In genomic region chr19:13430790-13431582, GRCh38 we compare ENCODE assay signal across 8 cellular contexts.
A peak's percentile ranks its signal among the peaks of the same experiment; 100 is the strongest.
DNase-seq lines count a peak whose midpoint lies in the region; ATAC-seq, FAIRE-seq and TF ChIP-seq lines count a peak whose summit lies in the region.

No MANE protein-coding gene starts in this region.

- RAD21 ChIA-PET in GM12878 (lab: Charles Lee; ENCODE audit: unreplicated experiment) = interaction anchor here (1.7 kb wide), 1 partner anchor 153 kb away, joined by 7 read pairs; no protein-coding TSS in a partner anchor

- peak; percentile 11 to 53 (median 32) for DNase-seq in CD4-positive, alpha-beta T cell
- DNase-seq in HFFc6 (peak; percentile 41), GM12878 (ENCODE audit: low read depth, low spot score) (no peak), NCI-H748 (lab: John Stamatoyannopoulos, UW; ENCODE audit: unreplicated experiment) (no peak)
- peak; percentile 23 for DNase-seq in T-helper 2 cell treated with Interferon-gamma antibody and Interleukin-4, amounts not matched to agents 5 μg/mL and 100 μg/mL, for 36 hours (ENCODE audit: low spot score)
- peak; percentile 27 for DNase-seq in stimulated activated CD8-positive, alpha-beta memory T cell treated with anti-CD3 and anti-CD28 coated beads, Interleukin-4, amount 100 ng/mL, for 24 hours (ENCODE audit: low read depth)

- H3K27me3 Mint-ChIP-seq in CD4-positive, alpha-beta T cell = peaks cover 27% of the 10 kb centered on the region
- H3K27me3 Mint-ChIP-seq in HFFc6 (ENCODE audit: insufficient read depth) = peaks cover 4% of the 10 kb centered on the region; the same call in 1 of the 2 replicates
- no peaks in the 10 kb centered on the region for H3K27me3 Mint-ChIP-seq in T-helper 2 cell treated with Interferon-gamma antibody and Interleukin-4, amounts not matched to agents 5 μg/mL and 100 μg/mL, for 36 hours (ENCODE audit: low read depth)

- H3K27ac ChIP-seq in CD4-positive, alpha-beta T cell (ENCODE audit: low read depth, low read length) = no peak overlapping the region
- H3K27ac ChIP-seq in GM12878 (ENCODE audit: control insufficient read depth, insufficient read depth) = no peak overlapping the region
- H3K27ac ChIP-seq in liver (ENCODE audit: low read depth in 1 of 2, low read length in 2 of 2) = no peak overlapping the region

- H3K79me2 ChIP-seq in GM12878 (ENCODE audit: control insufficient read depth, insufficient read depth, low read length) = no peaks in the 10 kb centered on the region

- no peaks in the 10 kb centered on the region for H3K4me1 Mint-ChIP-seq in CD4-positive, alpha-beta T cell (ENCODE audit: low read depth)
- peaks cover 6% of the 10 kb centered on the region; the same call in 1 of the 2 replicates for H3K4me1 Mint-ChIP-seq in HFFc6 (ENCODE audit: low read depth)
- H3K4me1 Mint-ChIP-seq in T-helper 2 cell treated with Interferon-gamma antibody and Interleukin-4, amounts not matched to agents 5 μg/mL and 100 μg/mL, for 36 hours (ENCODE audit: low read depth) = no peaks in the 10 kb centered on the region

- SMC1A ChIA-PET in GM12878 (lab: Charles Lee; ENCODE audit: uncharacterized antibody, unreplicated experiment) = interaction anchor here (1.1 kb wide), 1 partner anchor 150 kb away, joined by 4 read pairs; no protein-coding TSS in a partner anchor

- H3K9ac ChIP-seq in GM12878 (ENCODE audit: control insufficient read depth, insufficient read depth, low read length) (no peak overlapping the region), liver (ENCODE audit: low read depth in 1 of 2, low read length in 2 of 2) (no peak overlapping the region)

- H3K9me3 ChIP-seq in CD4-positive, alpha-beta T cell (ENCODE audit: control insufficient read depth, low read length) = peaks cover 6% of the 10 kb centered on the region
- H3K9me3 ChIP-seq in GM12878 (replicated peaks; ENCODE audit: control insufficient read depth, insufficient read depth, low read length) (no peaks in the 10 kb centered on the region), liver (ENCODE audit: control insufficient read depth in 4 of 4, low read length in 3 of 4) (peaks cover 0 to 3% (median 0%) of the 10 kb centered on the region in 4 donors)

- H3K9me3 Mint-ChIP-seq in CD4-positive, alpha-beta T cell = no peaks in the 10 kb centered on the region
- no peaks in the 10 kb centered on the region for H3K9me3 Mint-ChIP-seq in HFFc6
- H3K9me3 Mint-ChIP-seq in T-helper 2 cell treated with Interferon-gamma antibody and Interleukin-4, amounts not matched to agents 5 μg/mL and 100 μg/mL, for 36 hours = peaks cover 4% of the 10 kb centered on the region

- 7% methylated on average over 5 of the region's 5 CpGs for WGBS in GM12878 (ENCODE audit: insufficient coverage, insufficient replicate concordance, low lambda C conversion rate, missing lambda C conversion rate)
- WGBS in liver = 66% methylated on average over 5 of the region's 5 CpGs

- TF ChIP-seq POLR2A in GM12878 (IDR thresholded peaks at IDR 0.05; ENCODE audit: low read depth, low read length) = no peak

- no peak overlapping the region for H3K4me3 Mint-ChIP-seq in CD4-positive, alpha-beta T cell
- H3K4me3 Mint-ChIP-seq in HFFc6 = no peak overlapping the region
- no peak overlapping the region for H3K4me3 Mint-ChIP-seq in T-helper 2 cell treated with Interferon-gamma antibody and Interleukin-4, amounts not matched to agents 5 μg/mL and 100 μg/mL, for 36 hours

- POLR2A ChIA-PET in CD4-positive, alpha-beta T cell (lab: Charles Lee) = no interaction called here
- POLR2A ChIA-PET in GM12878 (lab: Charles Lee) = no interaction called here

- ATAC-seq in CD4-positive, alpha-beta T cell (ENCODE audit: poor library complexity) = peak; percentile 48
- ATAC-seq in GM12878 = peak; percentile 82
- no peak for ATAC-seq in HG03460 (IDR thresholded peaks at IDR 0.05; ENCODE audit: unreplicated experiment)

- H3K4me3 ChIP-seq in GM12878 = no peak overlapping the region
- no peak overlapping the region for H3K4me3 ChIP-seq in liver (ENCODE audit: low read depth in 1 of 3, low read length in 3 of 3)

- CTCF ChIA-PET in CD4-positive, alpha-beta T cell (lab: Charles Lee) = interaction anchor here (0.9 kb wide), 1 partner anchor 235 kb away, joined by 3 read pairs; no protein-coding TSS in a partner anchor
- CTCF ChIA-PET in GM12878 (lab: Yijun Ruan, JAX) = interaction anchor here (0.9 to 1.8 kb wide), 8 partner anchors 11 to 153 kb away, joined by 3 to 7 read pairs (median 4); no protein-coding TSS in a partner anchor

- H3K36me3 ChIP-seq in GM12878 (ENCODE audit: control insufficient read depth in 2 of 2, insufficient read depth in 2 of 2, low read length in 1 of 2) = no peaks in the 10 kb centered on the region
- H3K36me3 ChIP-seq in liver (ENCODE audit: control insufficient read depth in 4 of 4, insufficient read depth in 3 of 4, low read depth in 1 of 4, low read length in 3 of 4) = no peaks in the 10 kb centered on the region

- TF ChIP-seq RAD21 in GM12878 (IDR thresholded peaks at IDR 0.05; ENCODE audit: insufficient read depth, low read depth, low read length) (peak; percentile 78), liver (IDR thresholded peaks at IDR 0.05) (peak; percentile 71 to 79)

- no peaks in the 10 kb centered on the region for H3K36me3 Mint-ChIP-seq in CD4-positive, alpha-beta T cell (ENCODE audit: low read depth)
- no peaks in the 10 kb centered on the region for H3K36me3 Mint-ChIP-seq in HFFc6 (ENCODE audit: low read depth)
- no peaks in the 10 kb centered on the region for H3K36me3 Mint-ChIP-seq in T-helper 2 cell treated with Interferon-gamma antibody and Interleukin-4, amounts not matched to agents 5 μg/mL and 100 μg/mL, for 36 hours (ENCODE audit: low read depth)

- no peak overlapping the region for H2AFZ ChIP-seq in GM12878 (ENCODE audit: control insufficient read depth, low read depth, low read length)

- in situ Hi-C loops in GM12878 (cut with MboI) = no loop called here

- FAIRE-seq in GM12878 (lab: Jason Lieb, UNC) = peak; percentile 62

- BruUV-seq in GM12878 (replicated peaks; lab: Mats Ljungman, UMichigan) = no TSS peak

- intact Hi-C loops in CD4-positive, alpha-beta T cell (cut with DNase I, micrococcal nuclease) = loop anchor here (1.0 to 5.0 kb wide), 2 partner anchors 154 to 449 kb away; no protein-coding TSS in a partner anchor
- intact Hi-C loops in GM12878 (cut with micrococcal nuclease; ENCODE audit: unreplicated experiment) = loop anchor here (1.0 kb wide), 2 partner anchors 65 to 154 kb away; no protein-coding TSS in a partner anchor

- TF ChIP-seq CTCF in CD4-positive, alpha-beta T cell (IDR thresholded peaks at IDR 0.05) = peak; percentile 59
- TF ChIP-seq CTCF in HFFc6 (IDR thresholded peaks at IDR 0.05) (peak; percentile 86), GM12878 (IDR thresholded peaks at IDR 0.05 in 2 of 3, conservative IDR thresholded peaks at IDR 0.05 in 1 of 3; ENCODE audit: control insufficient read depth in 2 of 3, extremely low read depth in 1 of 3, insufficient read depth in 1 of 3, low read depth in 3 of 3, low read length in 3 of 3) (peak; percentile 71 to 87 (median 79)), liver (IDR thresholded peaks at IDR 0.05; ENCODE audit: low read depth, low read length, missing input control) (peak; percentile 77)

- no peak for TF ChIP-seq EP300 in GM12878 (IDR thresholded peaks at IDR 0.05; ENCODE audit: borderline replicate concordance in 1 of 2, control insufficient read depth in 1 of 2, low read depth in 2 of 2, low read length in 2 of 2)

- H3K4me1 ChIP-seq in GM12878 (ENCODE audit: control insufficient read depth, insufficient read depth, low read length) = no peaks in the 10 kb centered on the region
- no peaks in the 10 kb centered on the region for H3K4me1 ChIP-seq in liver (ENCODE audit: control insufficient read depth in 4 of 4, insufficient read depth in 4 of 4, low read length in 3 of 4)

- peaks cover 8% of the 10 kb centered on the region for H3K27me3 ChIP-seq in CD4-positive, alpha-beta T cell (ENCODE audit: control insufficient read depth, insufficient read depth, low read length)
- H3K27me3 ChIP-seq in GM12878 (replicated peaks in 1 of 2; ENCODE audit: control insufficient read depth in 2 of 2, insufficient read depth in 2 of 2, low read length in 1 of 2) (no peaks in the 10 kb centered on the region), liver (ENCODE audit: control insufficient read depth in 4 of 4, insufficient read depth in 4 of 4, low read length in 3 of 4) (no peaks in the 10 kb centered on the region)

- H4K20me1 ChIP-seq in GM12878 (ENCODE audit: control insufficient read depth, insufficient read depth) = no peaks in the 10 kb centered on the region

- no peak overlapping the region for H3K27ac Mint-ChIP-seq in CD4-positive, alpha-beta T cell
- no peak overlapping the region for H3K27ac Mint-ChIP-seq in HFFc6
- no peak overlapping the region for H3K27ac Mint-ChIP-seq in T-helper 2 cell treated with Interferon-gamma antibody and Interleukin-4, amounts not matched to agents 5 μg/mL and 100 μg/mL, for 36 hours

- no peak overlapping the region for H3K4me2 ChIP-seq in GM12878 (ENCODE audit: control insufficient read depth, insufficient read depth)

TF ChIP-seq in liver, 16 proteins besides CTCF, POLR2A, EP300 and RAD21:
- TF ChIP-seq JUND (IDR thresholded peaks at IDR 0.05) (no peak), GABPA (IDR thresholded peaks at IDR 0.05 in 1 of 2, conservative IDR thresholded peaks at IDR 0.05 in 1 of 2) (no peak), TAF1 (conservative IDR thresholded peaks at IDR 0.05) (no peak)
- TF ChIP-seq, protein P1, sequence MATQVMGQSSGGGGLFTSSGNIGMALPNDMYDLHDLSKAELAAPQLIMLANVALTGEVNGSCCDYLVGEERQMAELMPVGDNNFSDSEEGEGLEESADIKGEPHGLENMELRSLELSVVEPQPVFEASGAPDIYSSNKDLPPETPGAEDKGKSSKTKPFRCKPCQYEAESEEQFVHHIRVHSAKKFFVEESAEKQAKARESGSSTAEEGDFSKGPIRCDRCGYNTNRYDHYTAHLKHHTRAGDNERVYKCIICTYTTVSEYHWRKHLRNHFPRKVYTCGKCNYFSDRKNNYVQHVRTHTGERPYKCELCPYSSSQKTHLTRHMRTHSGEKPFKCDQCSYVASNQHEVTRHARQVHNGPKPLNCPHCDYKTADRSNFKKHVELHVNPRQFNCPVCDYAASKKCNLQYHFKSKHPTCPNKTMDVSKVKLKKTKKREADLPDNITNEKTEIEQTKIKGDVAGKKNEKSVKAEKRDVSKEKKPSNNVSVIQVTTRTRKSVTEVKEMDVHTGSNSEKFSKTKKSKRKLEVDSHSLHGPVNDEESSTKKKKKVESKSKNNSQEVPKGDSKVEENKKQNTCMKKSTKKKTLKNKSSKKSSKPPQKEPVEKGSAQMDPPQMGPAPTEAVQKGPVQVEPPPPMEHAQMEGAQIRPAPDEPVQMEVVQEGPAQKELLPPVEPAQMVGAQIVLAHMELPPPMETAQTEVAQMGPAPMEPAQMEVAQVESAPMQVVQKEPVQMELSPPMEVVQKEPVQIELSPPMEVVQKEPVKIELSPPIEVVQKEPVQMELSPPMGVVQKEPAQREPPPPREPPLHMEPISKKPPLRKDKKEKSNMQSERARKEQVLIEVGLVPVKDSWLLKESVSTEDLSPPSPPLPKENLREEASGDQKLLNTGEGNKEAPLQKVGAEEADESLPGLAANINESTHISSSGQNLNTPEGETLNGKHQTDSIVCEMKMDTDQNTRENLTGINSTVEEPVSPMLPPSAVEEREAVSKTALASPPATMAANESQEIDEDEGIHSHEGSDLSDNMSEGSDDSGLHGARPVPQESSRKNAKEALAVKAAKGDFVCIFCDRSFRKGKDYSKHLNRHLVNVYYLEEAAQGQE (IDR thresholded peaks at IDR 0.05) = no peak

Comparison
In these comparisons a context has a peak if more than half of its experiments do, and no peak if none do; other contexts are left out.
1. DNase-seq: peak in CD4-positive, alpha-beta T cell (10 of 10), HFFc6 (single experiment), T-helper 2 cell treated with Interferon-gamma antibody and Interleukin-4, amounts not matched to agents 5 μg/mL and 100 μg/mL, for 36 hours (single experiment) and stimulated activated CD8-positive, alpha-beta memory T cell treated with anti-CD3 and anti-CD28 coated beads, Interleukin-4, amount 100 ng/mL, for 24 hours (single experiment); none in GM12878 (single experiment) and NCI-H748 (single experiment).
2. Peak in every context shown above with its lines, with median percentiles within 50 percentile points of each other: CTCF ChIP-seq.